In the genomic region with DNA sequence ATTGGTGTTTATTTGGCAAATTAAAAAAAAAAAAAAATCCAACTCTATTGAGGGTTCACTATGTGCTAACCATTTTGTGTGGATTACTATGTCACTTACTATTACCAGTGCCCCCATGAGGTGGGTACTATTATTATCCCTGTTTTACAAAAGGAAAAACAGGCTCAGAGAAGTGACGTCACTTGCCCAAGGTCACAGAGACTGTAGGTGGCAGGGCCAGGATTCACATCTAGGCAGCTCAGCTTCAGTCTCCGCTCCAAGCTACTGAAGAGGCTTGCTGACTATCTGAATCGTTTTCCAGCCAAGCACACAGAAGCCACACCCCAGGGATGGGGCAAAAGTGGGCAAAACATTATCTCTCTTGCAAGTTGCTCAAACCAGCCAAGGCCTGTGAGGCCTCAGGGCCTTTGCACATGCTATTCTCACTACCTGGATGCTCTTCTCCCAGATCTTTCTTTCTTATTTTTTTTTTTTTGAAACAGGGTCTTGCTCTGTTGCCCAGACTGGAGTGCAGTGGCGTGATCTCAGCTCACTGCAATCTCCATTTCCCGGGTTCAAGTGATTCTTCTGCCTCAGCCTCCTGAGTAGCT, we compare ENCODE assay signal across 20 cellular contexts. TPM values are rescaled to one million over a fixed set of nuclear protein-coding genes. Genes with fewer than 3 reads are reported as not detected.
DNase-seq lines count a peak whose midpoint lies in the region; ATAC-seq and TF ChIP-seq lines count a peak whose summit lies in the region.
"Had no signal": no experiment of that assay in that cellular context is flagged by ENCODE, and none has a peak within 500 bp of the region (broad histone marks: within the 10 kb centered on the region; RNA-seq: fewer than 3 reads in every experiment).

No MANE protein-coding gene starts in this region.

- TF ChIP-seq CTCF in left ventricle myocardium inferior (IDR thresholded peaks at IDR 0.05; ENCODE audit: borderline replicate concordance) (no peak), right atrium auricular region (IDR thresholded peaks at IDR 0.05) (no peak), foreskin keratinocyte (conservative IDR thresholded peaks at IDR 0.05) (peak; percentile 6)

- H3K27ac ChIP-seq in left ventricle myocardium inferior (replicated peaks): peak overlapping the region; percentile 1
- H3K27ac ChIP-seq in right atrium auricular region: no peak overlapping the region
- no peak overlapping the region for H3K27ac ChIP-seq in foreskin keratinocyte
- H3K27ac ChIP-seq: A549, GM23248 had no signal

- H3K9me3 ChIP-seq in left ventricle myocardium inferior (replicated peaks): peaks cover 10% of the 10 kb centered on the region
- H3K9me3 ChIP-seq in right atrium auricular region: no peaks in the 10 kb centered on the region
- H3K9me3 ChIP-seq: A549, HAP-1 had no signal

- no peak for DNase-seq in left ventricle myocardium inferior
- DNase-seq in right atrium auricular region (ENCODE audit: low spot score): no peak
- peak; percentile 28 for DNase-seq in RPMI8226
- DNase-seq in foreskin keratinocyte: no peak
- DNase-seq in activated CD4-positive, CD25-positive, alpha-beta regulatory T cell treated with anti-CD3 and anti-CD28 coated beads, Interleukin-2, amount 50 U/mL, for 72 hours: no peak
- DNase-seq in hepatic stellate cell (ENCODE audit: low spot score): no peak
- DNase-seq in activated CD4-positive, alpha-beta T cell treated with anti-CD3 and anti-CD28 coated beads for 48 hours: no peak
- DNase-seq: CD4-positive, alpha-beta memory T cell; DMS153; GF-D8; GM23248; MG63; NCI-H1105; NCI-H2081 had no signal

- H3K4me3 ChIP-seq in left ventricle myocardium inferior (no peak overlapping the region), right atrium auricular region (no peak overlapping the region)
- H3K4me3 ChIP-seq: A549, GM12878, GM23248, HAP-1, MG63 had no signal

- ATAC-seq in foreskin keratinocyte (no peak), GM18873 (IDR thresholded peaks at IDR 0.05; ENCODE audit: low FRiP score, unreplicated experiment) (no peak)
- ATAC-seq: A549, GM12878 had no signal

- no peaks in the 10 kb centered on the region for H3K4me1 ChIP-seq in left ventricle myocardium inferior
- H3K4me1 ChIP-seq in right atrium auricular region: no peaks in the 10 kb centered on the region
- no peaks in the 10 kb centered on the region for H3K4me1 ChIP-seq in foreskin keratinocyte
- H3K4me1 ChIP-seq: A549, HAP-1 had no signal

- peaks cover 88% of the 10 kb centered on the region for H3K36me3 ChIP-seq in left ventricle myocardium inferior
- H3K36me3 ChIP-seq in right atrium auricular region: peaks cover 10% of the 10 kb centered on the region

- intact Hi-C loops in left ventricle myocardium inferior (cut with micrococcal nuclease): no loop called here

- no peaks in the 10 kb centered on the region for H3K27me3 ChIP-seq in left ventricle myocardium inferior (ENCODE audit: low read depth)
- no peaks in the 10 kb centered on the region for H3K27me3 ChIP-seq in right atrium auricular region
- no peaks in the 10 kb centered on the region for H3K27me3 ChIP-seq in foreskin keratinocyte
- H3K27me3 ChIP-seq: MG63 had no signal

RNA-seq across cellular contexts. Expression of a gene that starts 4.8 kb away (rescaled TPM):
- total RNA-seq in left ventricle myocardium inferior: not detected
- total RNA-seq in right atrium auricular region: 1 to 10 TPM in 1 of 2 donors, not detected in 1; 1.3 TPM
- total RNA-seq in foreskin keratinocyte: not detected in 2 replicates
- not detected in 2 replicates for polyA plus RNA-seq in foreskin keratinocyte
- total RNA-seq: CD4-positive, alpha-beta memory T cell; GM12878; NCI-H460 had no signal
- polyA plus RNA-seq: BJ; CD4-positive, alpha-beta memory T cell; GM12878; GM23248 had no signal

RNA-seq across cellular contexts. Expression of a gene that starts 27.7 kb away (rescaled TPM):
- total RNA-seq in left ventricle myocardium inferior (43.2 TPM), right atrium auricular region (10 to 100 TPM; 12.7 to 49.4 TPM), foreskin keratinocyte (17.7 and 30.9 TPM in 2 replicates)
- polyA plus RNA-seq in foreskin keratinocyte: 14.4 and 21.2 TPM in 2 replicates
- polyA plus RNA-seq: CD4-positive, alpha-beta memory T cell had no signal

RNA-seq across cellular contexts. Expression of a gene that starts 37.2 kb away (rescaled TPM):
- total RNA-seq in left ventricle myocardium inferior (326 TPM), right atrium auricular region (100 to 1,000 TPM; 445 to 622 TPM), foreskin keratinocyte (12.3 and 14.5 TPM in 2 replicates)
- polyA plus RNA-seq in foreskin keratinocyte: 5.0 and 6.1 TPM in 2 replicates

Comparison
In these comparisons a context has a peak if more than half of its experiments do, and no peak if none do; other contexts are left out.
1. RNA of a gene that starts 37.2 kb away (total RNA-seq): 445 to 622 TPM in right atrium auricular region and 326 TPM in left ventricle myocardium inferior (single experiment); 12.3 to 14.5 TPM in foreskin keratinocyte; every median in the first group is over 10 times any median in the second.